In the genomic region with DNA sequence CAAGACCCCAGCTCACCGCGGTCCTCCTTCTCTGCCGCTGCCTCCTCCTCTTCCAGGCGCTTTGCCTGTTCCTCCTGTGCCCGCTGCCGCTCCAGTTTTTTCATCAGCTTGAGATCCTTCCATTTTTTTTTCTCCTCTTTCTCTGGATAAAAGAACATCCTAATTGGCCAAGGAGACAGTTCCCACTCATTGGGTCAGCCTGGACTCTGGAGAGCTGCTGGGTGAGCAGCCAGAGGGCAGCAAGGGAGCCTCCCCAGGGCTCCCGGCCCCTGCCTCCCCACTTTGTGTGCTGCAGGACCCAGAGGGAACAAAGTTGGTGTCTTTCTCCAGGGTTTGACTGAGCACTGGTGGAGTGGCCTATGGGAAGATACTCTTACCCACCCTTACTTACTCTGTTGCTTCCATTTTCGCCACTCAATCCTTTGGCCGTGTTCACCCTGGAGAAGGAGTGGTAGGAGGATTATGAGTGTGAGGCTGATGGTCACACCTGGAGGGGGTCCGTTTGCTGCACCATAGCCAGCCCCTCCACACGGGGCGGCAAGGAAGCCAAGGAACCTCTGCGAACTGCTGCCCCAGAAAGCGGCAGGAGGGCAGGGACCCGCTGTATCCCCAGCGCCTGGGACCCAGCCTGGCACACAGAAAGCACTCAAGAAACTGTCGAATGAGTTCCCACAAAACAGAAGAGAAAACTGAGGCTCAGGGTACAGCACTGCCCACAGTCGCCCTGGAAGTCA, we compare ENCODE assay signal across 8 cellular contexts. TPM values are rescaled to one million over a fixed set of nuclear protein-coding genes. Genes with fewer than 3 reads are reported as not detected.
A peak's percentile ranks its signal among the peaks of the same experiment; 100 is the strongest.
DNase-seq lines count a peak whose midpoint lies in the region; ATAC-seq and TF ChIP-seq lines count a peak whose summit lies in the region.

No MANE protein-coding gene starts in this region.

- H3K36me3 ChIP-seq in body of pancreas (replicated peaks in 1 of 2; ENCODE audit: insufficient read depth in 1 of 2, low read depth in 2 of 2) (peaks cover 0 to 6% of the 10 kb centered on the region in 2 donors), mesodermal cell (ENCODE audit: control insufficient read depth, insufficient read depth, low read length) (peaks cover 40% of the 10 kb centered on the region)

- H3K4me3 ChIP-seq in body of pancreas (peak overlapping the region; percentile 83 to 85), mesodermal cell (ENCODE audit: extremely low read depth, insufficient read depth, low read length, poor library complexity, severe bottlenecking) (peak overlapping the region; percentile 82)

- peak; percentile 17 for ATAC-seq in HG03280 (IDR thresholded peaks at IDR 0.05; ENCODE audit: unreplicated experiment)
- ATAC-seq in body of pancreas = no peak

- peak; percentile 20 for DNase-seq in GM03348 (ENCODE audit: low spot score)
- DNase-seq in body of pancreas = no peak
- no peak for DNase-seq in NCI-H524 treated with DMSO at 0.1 percent for 48 hours (lab: John Stamatoyannopoulos, UW)
- DNase-seq in T-helper 9 cell = no peak
- DNase-seq in erythroblast (lab: John Stamatoyannopoulos, UW) = no peak
- no peak for DNase-seq in NCI-H510A treated with DMSO at 0.1 percent for 48 hours (lab: John Stamatoyannopoulos, UW)

- H3K9me3 ChIP-seq in body of pancreas (no peaks in the 10 kb centered on the region), mesodermal cell (ENCODE audit: control insufficient read depth, low read length) (no peaks in the 10 kb centered on the region)

- no peaks in the 10 kb centered on the region for H3K27me3 ChIP-seq in body of pancreas

- TF ChIP-seq POLR2A in body of pancreas (IDR thresholded peaks at IDR 0.05) = no peak
- TF ChIP-seq POLR2A in erythroblast (IDR thresholded peaks at IDR 0.05; ENCODE audit: low read length) = no peak

- no peak for TF ChIP-seq CTCF in body of pancreas (IDR thresholded peaks at IDR 0.05)

- WGBS in body of pancreas, 2 donors = 34 to 52% methylated on average over 10 to 18 of the region's 18 CpGs
- 38 to 53% methylated on average over 12 to 15 of the region's 18 CpGs for WGBS in mesodermal cell (ENCODE audit: insufficient coverage in 2 of 2), 2 experiments

- intact Hi-C loops in body of pancreas (cut with DNase I) = loop anchor here (10.0 kb wide), 1 partner anchor 94 kb away; no protein-coding TSS in a partner anchor

- H3K27ac ChIP-seq in body of pancreas = peak overlapping the region in 3 of 4 donors; percentile 3 to 79 (median 74)
- H3K27ac ChIP-seq in mesodermal cell (ENCODE audit: low read depth, low read length, severe bottlenecking) = peak overlapping the region; percentile 69

- H3K4me1 ChIP-seq in body of pancreas = peaks cover 19% of the 10 kb centered on the region
- peaks cover 5% of the 10 kb centered on the region for H3K4me1 ChIP-seq in mesodermal cell (ENCODE audit: control insufficient read depth, insufficient read depth, low read length, poor library complexity, severe bottlenecking)

RNA-seq across cellular contexts. Expression of gene SPOUT1, which starts 0.7 kb away (rescaled TPM):
- 10 to 100 TPM; 16.2 to 16.3 TPM for total RNA-seq in body of pancreas
- polyA plus RNA-seq in mesodermal cell (2013, experiment 1 of 2) = 23.0 TPM
- polyA plus RNA-seq in mesodermal cell (2013, experiment 2 of 2) = 18.2 TPM

RNA-seq across cellular contexts. Expression of gene ENDOG, which starts 10.6 kb away (rescaled TPM):
- 10 to 100 TPM; 22.4 to 24.9 TPM for total RNA-seq in body of pancreas
- 13.0 TPM for polyA plus RNA-seq in mesodermal cell (2013, experiment 1 of 2)
- polyA plus RNA-seq in mesodermal cell (2013, experiment 2 of 2) = 13.5 TPM

RNA-seq across cellular contexts. Expression of gene TBC1D13, which starts 41.8 kb away (rescaled TPM):
- total RNA-seq in body of pancreas = 10 to 100 TPM; 17.5 to 19.5 TPM
- 25.5 TPM for polyA plus RNA-seq in mesodermal cell (2013, experiment 1 of 2)
- polyA plus RNA-seq in mesodermal cell (2013, experiment 2 of 2) = 19.7 TPM

RNA-seq across cellular contexts. Expression of gene KYAT1, which starts 52.9 kb away (rescaled TPM):
- 1 to 10 TPM; 2.6 to 4.3 TPM for total RNA-seq in body of pancreas
- 22.5 TPM for polyA plus RNA-seq in mesodermal cell (2013, experiment 1 of 2)
- 15.8 TPM for polyA plus RNA-seq in mesodermal cell (2013, experiment 2 of 2)

RNA-seq across cellular contexts. Expression of gene LRRC8A, which starts 53.0 kb away (rescaled TPM):
- 10 to 100 TPM; 21.0 to 23.7 TPM for total RNA-seq in body of pancreas
- 65.4 TPM for polyA plus RNA-seq in mesodermal cell (2013, experiment 1 of 2)
- 51.7 TPM for polyA plus RNA-seq in mesodermal cell (2013, experiment 2 of 2)
